1 cellular context compared by ENCODE assay signal in the genomic region with DNA sequence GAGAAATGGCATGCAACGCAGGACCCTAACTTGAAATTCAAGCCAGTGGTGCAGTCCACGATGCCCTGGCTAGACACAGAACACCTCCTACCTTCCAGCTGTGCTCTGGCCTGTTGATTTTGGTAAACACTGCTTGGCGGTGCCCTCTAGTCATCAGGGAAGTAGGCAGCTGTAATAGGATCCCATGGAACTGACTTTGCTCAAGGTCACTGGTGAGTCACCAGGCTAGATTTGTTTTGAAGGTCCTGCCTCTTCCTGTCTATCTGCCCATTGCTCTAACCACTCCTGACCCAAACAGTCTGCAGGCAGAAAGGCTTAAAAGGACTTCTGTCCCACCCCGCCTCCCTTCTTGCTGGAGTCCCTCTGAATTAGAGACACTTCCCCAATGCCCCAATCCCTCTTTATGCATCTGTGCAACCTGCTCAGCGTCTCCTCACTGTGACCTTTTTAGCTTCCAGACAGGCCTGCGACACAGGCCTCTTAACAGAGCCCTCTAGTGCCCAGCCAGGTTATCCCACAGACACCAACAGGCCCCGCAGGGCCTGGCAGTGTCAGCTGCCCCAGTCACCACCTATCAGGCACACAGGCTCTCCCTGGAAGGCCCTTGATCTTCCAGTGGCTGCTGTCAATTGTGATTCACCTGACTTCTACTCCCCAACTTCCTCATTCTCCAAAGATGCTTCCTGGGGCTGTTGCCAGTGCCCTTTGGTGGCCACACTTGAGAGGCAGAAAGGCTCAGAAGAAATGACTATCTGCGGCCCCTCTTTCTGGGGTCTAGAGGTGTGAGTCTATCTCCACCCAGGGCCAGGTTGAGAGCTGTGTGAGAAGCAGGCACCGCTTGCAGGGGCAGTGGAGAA.
TF ChIP-seq lines count a peak whose summit lies in the region.

No MANE protein-coding gene starts in this region.

TF ChIP-seq in HEK293, 187 proteins besides CTCF, POLR2A, EP300 and RAD21 (continued from another document):
- TF ChIP-seq ZNF549 (tag by site-specific recombination; IDR thresholded peaks at IDR 0.05) (no peak), ZNF600 (tag by site-specific recombination; IDR thresholded peaks at IDR 0.05) (peak; percentile 85), ZNF2 (tag by site-specific recombination; IDR thresholded peaks at IDR 0.05) (peak; percentile 99), ZNF214 (tag by site-specific recombination; IDR thresholded peaks at IDR 0.05; ENCODE audit: borderline replicate concordance) (no peak), YY2 (tag by site-specific recombination; IDR thresholded peaks at IDR 0.05) (no peak), BCL11A (tag by site-specific recombination; IDR thresholded peaks at IDR 0.05; ENCODE audit: low read depth) (0 out of 2 replicates have a peak, but pooled peaks have one; percentile 42), ZNF701 (tag by site-specific recombination; IDR thresholded peaks at IDR 0.05) (no peak), MZF1 (tag by site-specific recombination; IDR thresholded peaks at IDR 0.05; ENCODE audit: borderline replicate concordance) (peak; percentile 91; the same call in 1 of the 2 replicates), ZNF10 (tag by site-specific recombination; IDR thresholded peaks at IDR 0.05) (0 out of 2 replicates have a peak, but pooled peaks have one; percentile 47), SP7 (tag by site-specific recombination; IDR thresholded peaks at IDR 0.05) (peak; percentile 88), ZSCAN16 (tag by site-specific recombination; IDR thresholded peaks at IDR 0.05) (no peak), TRIM28 (IDR thresholded peaks at IDR 0.05; ENCODE audit: borderline replicate concordance, low read length) (0 out of 2 replicates have a peak, but pooled peaks have one; percentile 57), ZNF335 (tag by site-specific recombination; conservative IDR thresholded peaks at IDR 0.05) (peak; percentile 89), ZNF394 (tag by site-specific recombination; IDR thresholded peaks at IDR 0.05; ENCODE audit: borderline replicate concordance) (peak; percentile 14; the same call in 1 of the 2 replicates), ZBTB21 (tag by site-specific recombination; IDR thresholded peaks at IDR 0.05) (peak; percentile 87), ZIC2 (tag by site-specific recombination; IDR thresholded peaks at IDR 0.05) (peak; percentile 36; the same call in 1 of the 2 replicates)
- TF ChIP-seq, protein P1, sequence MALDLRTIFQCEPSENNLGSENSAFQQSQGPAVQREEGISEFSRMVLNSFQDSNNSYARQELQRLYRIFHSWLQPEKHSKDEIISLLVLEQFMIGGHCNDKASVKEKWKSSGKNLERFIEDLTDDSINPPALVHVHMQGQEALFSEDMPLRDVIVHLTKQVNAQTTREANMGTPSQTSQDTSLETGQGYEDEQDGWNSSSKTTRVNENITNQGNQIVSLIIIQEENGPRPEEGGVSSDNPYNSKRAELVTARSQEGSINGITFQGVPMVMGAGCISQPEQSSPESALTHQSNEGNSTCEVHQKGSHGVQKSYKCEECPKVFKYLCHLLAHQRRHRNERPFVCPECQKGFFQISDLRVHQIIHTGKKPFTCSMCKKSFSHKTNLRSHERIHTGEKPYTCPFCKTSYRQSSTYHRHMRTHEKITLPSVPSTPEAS (tag by site-specific recombination; IDR thresholded peaks at IDR 0.05), result no peak
- TF ChIP-seq, protein P2, sequence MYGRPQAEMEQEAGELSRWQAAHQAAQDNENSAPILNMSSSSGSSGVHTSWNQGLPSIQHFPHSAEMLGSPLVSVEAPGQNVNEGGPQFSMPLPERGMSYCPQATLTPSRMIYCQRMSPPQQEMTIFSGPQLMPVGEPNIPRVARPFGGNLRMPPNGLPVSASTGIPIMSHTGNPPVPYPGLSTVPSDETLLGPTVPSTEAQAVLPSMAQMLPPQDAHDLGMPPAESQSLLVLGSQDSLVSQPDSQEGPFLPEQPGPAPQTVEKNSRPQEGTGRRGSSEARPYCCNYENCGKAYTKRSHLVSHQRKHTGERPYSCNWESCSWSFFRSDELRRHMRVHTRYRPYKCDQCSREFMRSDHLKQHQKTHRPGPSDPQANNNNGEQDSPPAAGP (tag by site-specific recombination; IDR thresholded peaks at IDR 0.05), result 0 out of 2 replicates have a peak, but pooled peaks have one; percentile 50
- TF ChIP-seq, protein P3, sequence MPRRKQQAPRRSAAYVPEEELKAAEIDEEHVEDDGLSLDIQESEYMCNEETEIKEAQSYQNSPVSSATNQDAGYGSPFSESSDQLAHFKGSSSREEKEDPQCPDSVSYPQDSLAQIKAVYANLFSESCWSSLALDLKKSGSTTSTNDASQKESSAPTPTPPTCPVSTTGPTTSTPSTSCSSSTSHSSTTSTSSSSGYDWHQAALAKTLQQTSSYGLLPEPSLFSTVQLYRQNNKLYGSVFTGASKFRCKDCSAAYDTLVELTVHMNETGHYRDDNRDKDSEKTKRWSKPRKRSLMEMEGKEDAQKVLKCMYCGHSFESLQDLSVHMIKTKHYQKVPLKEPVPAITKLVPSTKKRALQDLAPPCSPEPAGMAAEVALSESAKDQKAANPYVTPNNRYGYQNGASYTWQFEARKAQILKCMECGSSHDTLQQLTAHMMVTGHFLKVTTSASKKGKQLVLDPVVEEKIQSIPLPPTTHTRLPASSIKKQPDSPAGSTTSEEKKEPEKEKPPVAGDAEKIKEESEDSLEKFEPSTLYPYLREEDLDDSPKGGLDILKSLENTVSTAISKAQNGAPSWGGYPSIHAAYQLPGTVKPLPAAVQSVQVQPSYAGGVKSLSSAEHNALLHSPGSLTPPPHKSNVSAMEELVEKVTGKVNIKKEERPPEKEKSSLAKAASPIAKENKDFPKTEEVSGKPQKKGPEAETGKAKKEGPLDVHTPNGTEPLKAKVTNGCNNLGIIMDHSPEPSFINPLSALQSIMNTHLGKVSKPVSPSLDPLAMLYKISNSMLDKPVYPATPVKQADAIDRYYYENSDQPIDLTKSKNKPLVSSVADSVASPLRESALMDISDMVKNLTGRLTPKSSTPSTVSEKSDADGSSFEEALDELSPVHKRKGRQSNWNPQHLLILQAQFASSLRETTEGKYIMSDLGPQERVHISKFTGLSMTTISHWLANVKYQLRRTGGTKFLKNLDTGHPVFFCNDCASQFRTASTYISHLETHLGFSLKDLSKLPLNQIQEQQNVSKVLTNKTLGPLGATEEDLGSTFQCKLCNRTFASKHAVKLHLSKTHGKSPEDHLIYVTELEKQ (tag by site-specific recombination; IDR thresholded peaks at IDR 0.05; ENCODE audit: borderline replicate concordance), result 0 out of 2 replicates have a peak, but pooled peaks have one; percentile 45
- TF ChIP-seq, protein P4, sequence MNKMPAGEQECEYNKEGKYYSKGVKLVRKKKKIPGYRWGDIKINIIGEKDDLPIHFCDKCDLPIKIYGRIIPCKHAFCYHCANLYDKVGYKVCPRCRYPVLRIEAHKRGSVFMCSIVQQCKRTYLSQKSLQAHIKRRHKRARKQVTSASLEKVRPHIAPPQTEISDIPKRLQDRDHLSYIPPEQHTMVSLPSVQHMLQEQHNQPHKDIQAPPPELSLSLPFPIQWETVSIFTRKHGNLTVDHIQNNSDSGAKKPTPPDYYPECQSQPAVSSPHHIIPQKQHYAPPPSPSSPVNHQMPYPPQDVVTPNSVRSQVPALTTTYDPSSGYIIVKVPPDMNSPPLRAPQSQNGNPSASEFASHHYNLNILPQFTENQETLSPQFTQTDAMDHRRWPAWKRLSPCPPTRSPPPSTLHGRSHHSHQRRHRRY (tag by site-specific recombination; IDR thresholded peaks at IDR 0.05), result no peak
